20 cellular contexts compared by ENCODE assay signal in the genomic region with DNA sequence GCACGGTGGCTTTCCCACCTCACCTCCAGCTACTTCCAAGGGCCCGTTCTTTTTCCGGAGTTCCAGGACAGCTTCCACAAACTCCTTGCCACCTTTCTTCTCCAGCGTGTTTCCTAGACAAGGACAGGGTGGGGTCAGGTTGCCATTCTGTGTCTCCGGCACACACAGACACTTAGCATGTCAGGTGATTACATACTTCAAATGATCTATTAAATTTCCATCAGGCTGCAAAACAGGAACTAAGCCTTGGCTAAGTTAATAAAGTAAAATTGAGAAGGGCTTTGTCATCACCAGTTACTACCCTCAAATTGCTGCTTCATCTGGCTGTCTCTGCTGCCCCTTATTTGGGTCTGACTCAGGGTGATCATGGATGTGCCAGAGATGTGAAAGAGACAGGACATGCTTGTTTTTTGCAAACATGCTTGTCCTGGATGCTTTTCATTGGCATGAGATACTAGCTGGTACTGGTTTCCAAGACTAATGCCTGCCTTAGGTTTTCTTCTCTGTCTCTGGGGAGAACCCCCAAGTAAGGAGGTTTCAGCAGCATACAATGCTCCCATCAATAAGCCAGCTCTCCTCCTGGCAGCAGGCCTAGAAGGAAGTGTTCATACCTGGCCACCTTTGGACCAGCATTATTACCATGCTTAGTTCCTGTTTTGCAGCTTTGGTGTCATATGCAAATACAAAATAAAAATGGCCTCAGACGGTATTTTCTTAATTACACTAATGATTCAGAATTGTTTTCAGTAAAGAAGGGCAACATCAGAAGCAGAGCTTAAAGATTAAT. TPM values are rescaled to one million over a fixed set of nuclear protein-coding genes. Genes with fewer than 3 reads are reported as not detected.
DNase-seq lines count a peak whose midpoint lies in the region; ATAC-seq and TF ChIP-seq lines count a peak whose summit lies in the region.
"Had no signal": no experiment of that assay in that cellular context is flagged by ENCODE, and none has a peak within 500 bp of the region (broad histone marks: within the 10 kb centered on the region; RNA-seq: fewer than 3 reads in every experiment).

No MANE protein-coding gene starts in this region.

- H3K27ac ChIP-seq in IMR-90 (ENCODE audit: insufficient read depth, low read length): no peak overlapping the region
- peak overlapping the region; percentile 79 for H3K27ac ChIP-seq in smooth muscle cell (ENCODE audit: low read depth)
- H3K27ac ChIP-seq: A549, lower lobe of right lung, tibial artery had no signal

- H3K4me3 ChIP-seq in IMR-90 (ENCODE audit: insufficient read depth, low read depth, low read length) (no peak overlapping the region), smooth muscle cell (no peak overlapping the region)
- H3K4me3 ChIP-seq: A549, lower lobe of right lung, tibial artery had no signal

- H3K9ac ChIP-seq in IMR-90 (ENCODE audit: low read depth, low read length) (no peak overlapping the region), smooth muscle cell (ENCODE audit: low read depth) (no peak overlapping the region)

- H3K9me1 ChIP-seq in IMR-90 (ENCODE audit: insufficient read depth, low read length): peaks cover 44% of the 10 kb centered on the region

- DNase-seq in activated CD4-positive, alpha-beta T cell treated with anti-CD3 and anti-CD28 coated beads, Interleukin-2, amount 10 ng/mL, durations not matched to agents 24 days and 14 days: no peak
- no peak for DNase-seq in activated CD4-positive, alpha-beta T cell treated with anti-CD3 and anti-CD28 coated beads for 1 hour
- DNase-seq in IMR-90: no peak
- DNase-seq in smooth muscle cell (lab: John Stamatoyannopoulos, UW; ENCODE audit: unreplicated experiment): no peak
- no peak for DNase-seq in NCI-H82 treated with DMSO at 0.1 percent for 48 hours (lab: John Stamatoyannopoulos, UW; ENCODE audit: unreplicated experiment)
- DNase-seq in GOT3 (lab: John Stamatoyannopoulos, UW): no peak
- no peak for DNase-seq in NCI-H774 (lab: John Stamatoyannopoulos, UW)
- DNase-seq: foreskin melanocyte; HCEC 1CT; lower lobe of right lung; NCI-H1092; right cardiac atrium; Right ventricle myocardium superior; stimulated activated CD4-positive, alpha-beta T cell treated with anti-CD3 and anti-CD28 coated beads, Interleukin-2, amount 100 ng/mL, for 48 hours; stimulated activated CD8-positive, alpha-beta memory T cell treated with anti-CD3 and anti-CD28 coated beads, Interleukin-4, amount 100 ng/mL, for 48 hours; tibial artery had no signal

- H3K9me3 Mint-ChIP-seq in activated CD4-positive, alpha-beta T cell treated with anti-CD3 and anti-CD28 coated beads, Interleukin-2, amount 10 ng/mL, durations not matched to agents 24 days and 14 days: no peaks in the 10 kb centered on the region
- H3K9me3 Mint-ChIP-seq: central memory CD8-positive, alpha-beta T cell; T-helper 1 cell treated with Interleukin-12 subunit alpha and Interleukin-12 subunit beta and Interleukin-4 antibody, amounts not matched to agents 30 μg/mL and 1 μg/mL, for 36 hours had no signal

- H4K91ac ChIP-seq in IMR-90 (ENCODE audit: insufficient read depth, low read depth, low read length): no peak overlapping the region

- peak overlapping the region; percentile 47 for H3K27ac Mint-ChIP-seq in activated CD4-positive, alpha-beta T cell treated with anti-CD3 and anti-CD28 coated beads, Interleukin-2, amount 10 ng/mL, durations not matched to agents 24 days and 14 days
- H3K27ac Mint-ChIP-seq: T-helper 1 cell treated with Interleukin-12 subunit alpha and Interleukin-12 subunit beta and Interleukin-4 antibody, amounts not matched to agents 30 μg/mL and 1 μg/mL, for 36 hours had no signal

- no peak overlapping the region for H2BK20ac ChIP-seq in IMR-90 (ENCODE audit: low read depth, low read length)

- H2AK5ac ChIP-seq in IMR-90 (ENCODE audit: low read depth, low read length): 0 out of 2 replicates have a peak overlapping the region, but pooled peaks have one; percentile 1

- ATAC-seq in IMR-90 (ENCODE audit: low read depth) (no peak), esophagus mucosa (peak; percentile 78)
- ATAC-seq: A549, lower lobe of right lung, right cardiac atrium had no signal

- H3K27me3 Mint-ChIP-seq in activated CD4-positive, alpha-beta T cell treated with anti-CD3 and anti-CD28 coated beads, Interleukin-2, amount 10 ng/mL, durations not matched to agents 24 days and 14 days: no peaks in the 10 kb centered on the region
- H3K27me3 Mint-ChIP-seq: central memory CD8-positive, alpha-beta T cell had no signal

- no peak overlapping the region for H3K56ac ChIP-seq in IMR-90 (ENCODE audit: extremely low read depth, insufficient read depth, low read length)

- H3F3A ChIP-seq in smooth muscle cell (ENCODE audit: low read depth): peaks cover 22% of the 10 kb centered on the region

- CTCF ChIA-PET in IMR-90 (lab: Yijun Ruan, JAX): no interaction called here

- H4K20me1 ChIP-seq in IMR-90 (ENCODE audit: insufficient read depth, low read length): peaks cover 5% of the 10 kb centered on the region; the same call in 1 of the 2 replicates
- H4K20me1 ChIP-seq in smooth muscle cell (ENCODE audit: low read depth): peaks cover 41% of the 10 kb centered on the region

- TF ChIP-seq CTCF in IMR-90 (conservative IDR thresholded peaks at IDR 0.05; ENCODE audit: low read depth, low read length) (no peak), smooth muscle cell (IDR thresholded peaks at IDR 0.05; ENCODE audit: borderline replicate concordance, insufficient read depth, poor library complexity, severe bottlenecking) (no peak)

- H2BK5ac ChIP-seq in IMR-90 (ENCODE audit: low read depth, low read length, poor library complexity, severe bottlenecking): no peak overlapping the region

- no peak overlapping the region for H3K4me2 ChIP-seq in IMR-90 (ENCODE audit: low read depth, low read length)
- no peak overlapping the region for H3K4me2 ChIP-seq in smooth muscle cell
- H3K4me2 ChIP-seq: A549 had no signal

- peaks cover 49% of the 10 kb centered on the region for H3K36me3 Mint-ChIP-seq in activated CD4-positive, alpha-beta T cell treated with anti-CD3 and anti-CD28 coated beads, Interleukin-2, amount 10 ng/mL, durations not matched to agents 24 days and 14 days (ENCODE audit: low read depth)

- in situ Hi-C loops in IMR-90 (cut with MboI; ENCODE audit: low sequenced_read_pairs): no loop called here

- H3K14ac ChIP-seq in IMR-90 (replicated peaks; ENCODE audit: low read depth, low read length): no peak overlapping the region

- H3K27me3 ChIP-seq in IMR-90 (ENCODE audit: control insufficient read depth, insufficient read depth, low read length): no peaks in the 10 kb centered on the region
- no peaks in the 10 kb centered on the region for H3K27me3 ChIP-seq in smooth muscle cell (ENCODE audit: low read depth)
- H3K27me3 ChIP-seq: tibial artery had no signal

- WGBS in IMR-90 (ENCODE audit: extremely low coverage in 2 of 2, insufficient read length in 1 of 2), 2 experiments: no CpG with 5 or more reads among the region's 6 CpGs
- 95% methylated on average over 6 of the region's 6 CpGs for WGBS in smooth muscle cell (ENCODE audit: low lambda C conversion rate)

- H3K4me1 ChIP-seq in IMR-90 (ENCODE audit: control insufficient read depth, insufficient read depth, low read length): peaks cover 16% of the 10 kb centered on the region
- H3K4me1 ChIP-seq in smooth muscle cell (ENCODE audit: low read depth): no peaks in the 10 kb centered on the region
- H3K4me1 ChIP-seq: A549, lower lobe of right lung, tibial artery had no signal

- no peak overlapping the region for H2BK15ac ChIP-seq in IMR-90 (ENCODE audit: low read depth, low read length)

- no peak overlapping the region for H3K18ac ChIP-seq in IMR-90 (ENCODE audit: low read depth, low read length)

- peaks cover 28% of the 10 kb centered on the region for H3K79me2 ChIP-seq in smooth muscle cell (ENCODE audit: low read depth)

- H3K9me3 ChIP-seq in IMR-90 (ENCODE audit: control insufficient read depth, insufficient read depth, low read length) (no peaks in the 10 kb centered on the region), smooth muscle cell (replicated peaks; ENCODE audit: low read depth) (no peaks in the 10 kb centered on the region)
- H3K9me3 ChIP-seq: A549, lower lobe of right lung, tibial artery had no signal

- H2BK120ac ChIP-seq in IMR-90 (ENCODE audit: low read depth, low read length): no peak overlapping the region

- H3K36me3 ChIP-seq in IMR-90 (ENCODE audit: control insufficient read depth, insufficient read depth, low read length) (peaks cover 64% of the 10 kb centered on the region), smooth muscle cell (ENCODE audit: low read depth) (no peaks in the 10 kb centered on the region)

- no peak overlapping the region for H4K5ac ChIP-seq in IMR-90 (ENCODE audit: low read depth, low read length)

- peaks cover 47 to 91% of the 10 kb centered on the region in 2 experiments for H3K79me1 ChIP-seq in IMR-90 (ENCODE audit: low read depth in 1 of 2, low read length in 2 of 2)

- TF ChIP-seq POLR2A in IMR-90 (IDR thresholded peaks at IDR 0.05; ENCODE audit: low read depth, low read length): no peak

- dilution Hi-C loops in IMR-90 (cut with HindIII; ENCODE audit: low sequenced_read_pairs, unreplicated experiment): no loop called here

- H3K23ac ChIP-seq in IMR-90 (ENCODE audit: low read depth, low read length): no peak overlapping the region

- POLR2A ChIA-PET in IMR-90 (lab: Charles Lee; ENCODE audit: unreplicated experiment): no interaction called here

- no peak overlapping the region for H2AK9ac ChIP-seq in IMR-90 (replicated peaks; ENCODE audit: low read depth, low read length, poor library complexity)

- H3K4me3 Mint-ChIP-seq in activated CD4-positive, alpha-beta T cell treated with anti-CD3 and anti-CD28 coated beads, Interleukin-2, amount 10 ng/mL, durations not matched to agents 24 days and 14 days: no peak overlapping the region
- H3K4me3 Mint-ChIP-seq: central memory CD8-positive, alpha-beta T cell; T-helper 1 cell treated with Interleukin-12 subunit alpha and Interleukin-12 subunit beta and Interleukin-4 antibody, amounts not matched to agents 30 μg/mL and 1 μg/mL, for 36 hours had no signal

- no peak for TF ChIP-seq RAD21 in IMR-90 (IDR thresholded peaks at IDR 0.05; ENCODE audit: low read length)

- no peak overlapping the region for H4K8ac ChIP-seq in IMR-90 (ENCODE audit: low read depth in 2 of 2, low read length in 2 of 2)

- no peak overlapping the region for H3K4ac ChIP-seq in IMR-90 (ENCODE audit: low read depth, low read length)

- intact Hi-C loops in activated CD4-positive, alpha-beta T cell treated with anti-CD3 and anti-CD28 coated beads, Interleukin-2, amount 10 ng/mL, durations not matched to agents 24 days and 14 days (cut with micrococcal nuclease): no loop called here
- intact Hi-C loops in IMR-90 (cut with micrococcal nuclease): loop anchor here (2.0 kb wide), 1 partner anchor 81 kb away; no protein-coding TSS in a partner anchor

- BruUV-seq in IMR-90 (replicated peaks; lab: Mats Ljungman, UMichigan): no TSS peak

- no peak overlapping the region for H2AFZ ChIP-seq in IMR-90 (replicated peaks; ENCODE audit: low read length, poor library complexity)
- no peak overlapping the region for H2AFZ ChIP-seq in smooth muscle cell (ENCODE audit: low read depth)

- peaks cover 2% of the 10 kb centered on the region for H3K4me1 Mint-ChIP-seq in activated CD4-positive, alpha-beta T cell treated with anti-CD3 and anti-CD28 coated beads, Interleukin-2, amount 10 ng/mL, durations not matched to agents 24 days and 14 days
- H3K4me1 Mint-ChIP-seq: central memory CD8-positive, alpha-beta T cell had no signal

RNA-seq across cellular contexts. Expression of a gene that starts 52.9 kb away (rescaled TPM):
- 282 and 289 TPM in 2 replicates for total RNA-seq in activated CD4-positive, alpha-beta T cell treated with anti-CD3 and anti-CD28 coated beads, Interleukin-2, amount 10 ng/mL, durations not matched to agents 24 days and 14 days
- total RNA-seq in IMR-90 (2012; rRNA removed): 126 and 141 TPM in 2 replicates
- polyA plus RNA-seq in IMR-90 (2012; rRNA removed): 122 and 132 TPM in 2 replicates
- 111 and 126 TPM in 2 replicates for polyA plus RNA-seq in IMR-90 (2012; cell fraction: cytosol; rRNA removed)
- polyA plus RNA-seq in IMR-90 (2012; cell fraction: nucleus; rRNA removed; ENCODE audit: low replicate concordance): 211 and 389 TPM in 2 replicates
- 196 TPM for total RNA-seq in esophagus mucosa
- 349 and 371 TPM in 2 replicates for total RNA-seq in smooth muscle cell
- polyA plus RNA-seq in smooth muscle cell: 272 and 309 TPM in 2 replicates
